Comparison of ENCODE assay signal across 21 cellular contexts in the genomic region with DNA sequence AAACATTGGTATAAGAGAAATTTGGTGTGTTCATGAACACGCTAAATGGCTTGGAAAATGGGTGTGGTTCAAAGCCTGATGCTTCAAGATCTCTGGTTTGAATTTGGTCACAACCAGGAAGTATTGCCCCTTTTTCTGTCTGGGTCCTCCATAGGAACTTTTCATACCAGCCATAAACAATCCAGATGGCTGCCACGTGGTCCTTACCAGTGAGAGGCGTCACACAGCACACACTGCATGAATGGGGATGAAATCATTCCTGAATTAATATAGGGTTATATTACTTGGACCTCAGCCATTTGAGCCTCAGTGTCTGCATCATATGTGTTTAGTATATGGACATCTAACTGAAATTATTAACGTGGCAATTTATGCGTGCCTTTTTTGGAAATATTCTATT.
"Had no signal": no experiment of that assay in that cellular context is flagged by ENCODE, and none has a peak within 500 bp of the region (broad histone marks: within the 10 kb centered on the region; RNA-seq: fewer than 3 reads in every experiment).

No MANE protein-coding gene starts in this region.

- H3K9me3 Mint-ChIP-seq: nephron progenitor cell; stimulated activated effector memory CD8-positive, alpha-beta T cell treated with anti-CD3 and anti-CD28 coated beads, Interleukin-12 subunit alpha, Interleukin-12 subunit beta, amount 100 ng/mL, for 72 hours had no signal

- ATAC-seq: foreskin keratinocyte; left cardiac atrium; left ventricle myocardium superior; naive thymus-derived CD4-positive, alpha-beta T cell; right cardiac atrium; stimulated activated effector memory CD8-positive, alpha-beta T cell treated with anti-CD3 and anti-CD28 coated beads, Interleukin-12 subunit alpha, Interleukin-12 subunit beta, amount 100 ng/mL, for 72 hours; stimulated activated naive CD8-positive, alpha-beta T cell treated with anti-CD3 and anti-CD28 coated beads, Interleukin-15, Interleukin-2, amounts not matched to agents 100 U/mL and 50 U/mL, for 24 hours had no signal

- H3K27ac ChIP-seq: esophagus muscularis mucosa, foreskin keratinocyte, hepatocyte, suprapubic skin, upper lobe of left lung, uterus had no signal

- DNase-seq: cortex of kidney; effector memory CD4-positive, alpha-beta T cell; foreskin keratinocyte; head of caudate nucleus; kidney; left cardiac atrium; left ventricle myocardium superior; naive thymus-derived CD4-positive, alpha-beta T cell; nephron progenitor cell; posterior cingulate gyrus; right cardiac atrium; stimulated activated CD4-positive, alpha-beta T cell treated with anti-CD3 and anti-CD28 coated beads, Interleukin-4, amount 100 ng/mL, for 1 hour; stimulated activated CD8-positive, alpha-beta memory T cell treated with anti-CD3 and anti-CD28 coated beads, Interleukin-4, amount 100 ng/mL, for 48 hours; stimulated activated naive CD8-positive, alpha-beta T cell treated with anti-CD3 and anti-CD28 coated beads, Interleukin-15, Interleukin-2, amounts not matched to agents 100 U/mL and 50 U/mL, for 24 hours; tibial artery; upper lobe of left lung; uterus had no signal

- H3K27ac Mint-ChIP-seq: naive thymus-derived CD4-positive, alpha-beta T cell; nephron progenitor cell; stimulated activated effector memory CD8-positive, alpha-beta T cell treated with anti-CD3 and anti-CD28 coated beads, Interleukin-12 subunit alpha, Interleukin-12 subunit beta, amount 100 ng/mL, for 72 hours had no signal

- H3K4me3 Mint-ChIP-seq: naive thymus-derived CD4-positive, alpha-beta T cell; nephron progenitor cell; stimulated activated effector memory CD8-positive, alpha-beta T cell treated with anti-CD3 and anti-CD28 coated beads, Interleukin-12 subunit alpha, Interleukin-12 subunit beta, amount 100 ng/mL, for 72 hours had no signal

- H3K36me3 Mint-ChIP-seq: naive thymus-derived CD4-positive, alpha-beta T cell; stimulated activated effector memory CD8-positive, alpha-beta T cell treated with anti-CD3 and anti-CD28 coated beads, Interleukin-12 subunit alpha, Interleukin-12 subunit beta, amount 100 ng/mL, for 72 hours had no signal

- H3K4me1 Mint-ChIP-seq: naive thymus-derived CD4-positive, alpha-beta T cell; stimulated activated effector memory CD8-positive, alpha-beta T cell treated with anti-CD3 and anti-CD28 coated beads, Interleukin-12 subunit alpha, Interleukin-12 subunit beta, amount 100 ng/mL, for 72 hours had no signal

- H3K27me3 ChIP-seq: hepatocyte, suprapubic skin, tibial artery, upper lobe of left lung, uterus had no signal

- H3K9me3 ChIP-seq: suprapubic skin, tibial artery, upper lobe of left lung, uterus had no signal

- H3K4me3 ChIP-seq: esophagus muscularis mucosa, hepatocyte, suprapubic skin, tibial artery, upper lobe of left lung, uterus had no signal

- H3K36me3 ChIP-seq: uterus had no signal

- H3K4me1 ChIP-seq: foreskin keratinocyte, suprapubic skin, upper lobe of left lung, uterus had no signal
